In genomic region chr2:39107724-39108273, GRCh38 we compare ENCODE assay signal across 11 cellular contexts. TPM values are rescaled to one million over a fixed set of nuclear protein-coding genes. Genes with fewer than 3 reads are reported as not detected.
A peak's percentile ranks its signal among the peaks of the same experiment; 100 is the strongest.
DNase-seq lines count a peak whose midpoint lies in the region; ATAC-seq, FAIRE-seq and TF ChIP-seq lines count a peak whose summit lies in the region.
"Had no signal": no experiment of that assay in that cellular context is flagged by ENCODE, and none has a peak within 500 bp of the region (broad histone marks: within the 10 kb centered on the region; RNA-seq: fewer than 3 reads in every experiment).

No MANE protein-coding gene starts in this region.

- peaks cover 77% of the 10 kb centered on the region for H3K36me3 Mint-ChIP-seq in activated CD4-positive, alpha-beta memory T cell treated with anti-CD3 and anti-CD28 coated beads, Interleukin-2, amount 10 ng/mL, durations not matched to agents 7 days and 5 days (ENCODE audit: low read depth)
- peaks cover 10% of the 10 kb centered on the region for H3K36me3 Mint-ChIP-seq in activated CD4-positive, alpha-beta memory T cell treated with anti-CD3 and anti-CD28 coated beads for 36 hours

- CTCF ChIA-PET in activated CD4-positive, alpha-beta memory T cell treated with anti-CD3 and anti-CD28 coated beads, Interleukin-2, amount 10 ng/mL, durations not matched to agents 7 days and 5 days (lab: Charles Lee) = interaction anchor here (2.7 kb wide), 1 partner anchor 121 kb away, joined by 25 read pairs; no protein-coding TSS in a partner anchor
- CTCF ChIA-PET in activated CD4-positive, alpha-beta memory T cell treated with anti-CD3 and anti-CD28 coated beads for 36 hours (lab: Charles Lee) = interaction anchor here (0.9 kb wide), 1 partner anchor 11 kb away, joined by 4 read pairs; no protein-coding TSS in a partner anchor
- CTCF ChIA-PET in GM12878 (lab: Yijun Ruan, JAX) = no interaction called here

- RAD21 ChIA-PET in GM12878 (lab: Charles Lee; ENCODE audit: unreplicated experiment) = no interaction called here

- no peaks in the 10 kb centered on the region for H3K9me3 Mint-ChIP-seq in activated CD4-positive, alpha-beta memory T cell treated with anti-CD3 and anti-CD28 coated beads, Interleukin-2, amount 10 ng/mL, durations not matched to agents 7 days and 5 days
- H3K9me3 Mint-ChIP-seq in activated CD4-positive, alpha-beta memory T cell treated with anti-CD3 and anti-CD28 coated beads for 36 hours = no peaks in the 10 kb centered on the region

- no peak for TF ChIP-seq POLR2A in GM12878 (IDR thresholded peaks at IDR 0.05; ENCODE audit: low read depth, low read length)

- no peak for DNase-seq in activated CD4-positive, alpha-beta memory T cell treated with anti-CD3 and anti-CD28 coated beads, Interleukin-2, amount 10 ng/mL, durations not matched to agents 7 days and 5 days
- DNase-seq in activated CD4-positive, alpha-beta memory T cell treated with anti-CD3 and anti-CD28 coated beads for 36 hours = no peak
- DNase-seq in NCI-H226 (peak; percentile 25), GM12878 (ENCODE audit: low read depth, low spot score) (no peak), smooth muscle cell (lab: John Stamatoyannopoulos, UW; ENCODE audit: unreplicated experiment) (no peak), H7 (no peak)

- FAIRE-seq in GM12878 (lab: Jason Lieb, UNC) = no peak

- no peak for TF ChIP-seq EP300 in GM12878 (IDR thresholded peaks at IDR 0.05; ENCODE audit: borderline replicate concordance in 1 of 2, control insufficient read depth in 1 of 2, low read depth in 2 of 2, low read length in 2 of 2)

- H2AFZ ChIP-seq in GM12878 (ENCODE audit: control insufficient read depth, low read depth, low read length) = no peak overlapping the region
- no peak overlapping the region for H2AFZ ChIP-seq in smooth muscle cell (ENCODE audit: low read depth)

- H3K4me3 Mint-ChIP-seq in activated CD4-positive, alpha-beta memory T cell treated with anti-CD3 and anti-CD28 coated beads, Interleukin-2, amount 10 ng/mL, durations not matched to agents 7 days and 5 days = peak overlapping the region; percentile 2
- H3K4me3 Mint-ChIP-seq in activated CD4-positive, alpha-beta memory T cell treated with anti-CD3 and anti-CD28 coated beads for 36 hours = no peak overlapping the region

- TF ChIP-seq CTCF in GM12878 (IDR thresholded peaks at IDR 0.05 in 2 of 3, conservative IDR thresholded peaks at IDR 0.05 in 1 of 3; ENCODE audit: control insufficient read depth in 2 of 3, extremely low read depth in 1 of 3, insufficient read depth in 1 of 3, low read depth in 3 of 3, low read length in 3 of 3) (no peak), smooth muscle cell (IDR thresholded peaks at IDR 0.05; ENCODE audit: borderline replicate concordance, insufficient read depth, poor library complexity, severe bottlenecking) (no peak)

- no peak for TF ChIP-seq RAD21 in GM12878 (IDR thresholded peaks at IDR 0.05; ENCODE audit: insufficient read depth, low read depth, low read length)

- no peak overlapping the region for H3K4me3 ChIP-seq in GM12878
- no peak overlapping the region for H3K4me3 ChIP-seq in smooth muscle cell
- no peak overlapping the region for H3K4me3 ChIP-seq in H7 (ENCODE audit: insufficient read depth, low read depth, low read length)
- H3K4me3 ChIP-seq: lung had no signal

- peaks cover 73% of the 10 kb centered on the region for H3K4me1 Mint-ChIP-seq in activated CD4-positive, alpha-beta memory T cell treated with anti-CD3 and anti-CD28 coated beads, Interleukin-2, amount 10 ng/mL, durations not matched to agents 7 days and 5 days
- peaks cover 50% of the 10 kb centered on the region for H3K4me1 Mint-ChIP-seq in activated CD4-positive, alpha-beta memory T cell treated with anti-CD3 and anti-CD28 coated beads for 36 hours (ENCODE audit: low read depth)

- H3K36me3 ChIP-seq in GM12878 (ENCODE audit: control insufficient read depth in 2 of 2, insufficient read depth in 2 of 2, low read length in 1 of 2) (peaks cover 0 to 1% of the 10 kb centered on the region in 2 experiments; a peak in 2 of 4 replicates), smooth muscle cell (ENCODE audit: low read depth) (no peaks in the 10 kb centered on the region), H7 (replicated peaks; ENCODE audit: control insufficient read depth, insufficient read depth, low read length) (no peaks in the 10 kb centered on the region; the same call in 1 of the 2 replicates)

- SMC1A ChIA-PET in GM12878 (lab: Charles Lee; ENCODE audit: uncharacterized antibody, unreplicated experiment) = interaction anchor here (0.9 to 4.0 kb wide), 3 partner anchors 11 to 27 kb away, joined by 3 to 15 read pairs (median 14); partner anchors contain the start of gene SOS1

- no peak overlapping the region for H3K9ac ChIP-seq in GM12878 (ENCODE audit: control insufficient read depth, insufficient read depth, low read length)
- no peak overlapping the region for H3K9ac ChIP-seq in smooth muscle cell (ENCODE audit: low read depth)

- no TSS peak for BruUV-seq in GM12878 (replicated peaks; lab: Mats Ljungman, UMichigan)

- H3K27ac Mint-ChIP-seq in activated CD4-positive, alpha-beta memory T cell treated with anti-CD3 and anti-CD28 coated beads, Interleukin-2, amount 10 ng/mL, durations not matched to agents 7 days and 5 days = peak overlapping the region; percentile 69
- no peak overlapping the region for H3K27ac Mint-ChIP-seq in activated CD4-positive, alpha-beta memory T cell treated with anti-CD3 and anti-CD28 coated beads for 36 hours

- peaks cover 9% of the 10 kb centered on the region; the same call in 1 of the 2 replicates for H3K4me1 ChIP-seq in GM12878 (ENCODE audit: control insufficient read depth, insufficient read depth, low read length)
- peaks cover 17% of the 10 kb centered on the region for H3K4me1 ChIP-seq in smooth muscle cell (ENCODE audit: low read depth)

- no peaks in the 10 kb centered on the region for H3K27me3 Mint-ChIP-seq in activated CD4-positive, alpha-beta memory T cell treated with anti-CD3 and anti-CD28 coated beads, Interleukin-2, amount 10 ng/mL, durations not matched to agents 7 days and 5 days
- H3K27me3 Mint-ChIP-seq in activated CD4-positive, alpha-beta memory T cell treated with anti-CD3 and anti-CD28 coated beads for 36 hours = no peaks in the 10 kb centered on the region

- intact Hi-C loops in activated CD4-positive, alpha-beta memory T cell treated with anti-CD3 and anti-CD28 coated beads for 36 hours (cut with micrococcal nuclease) = no loop called here
- intact Hi-C loops in GM12878 (cut with micrococcal nuclease; ENCODE audit: unreplicated experiment) = no loop called here

- no peaks in the 10 kb centered on the region for H4K20me1 ChIP-seq in GM12878 (ENCODE audit: control insufficient read depth, insufficient read depth)
- peaks cover 97% of the 10 kb centered on the region for H4K20me1 ChIP-seq in smooth muscle cell (ENCODE audit: low read depth)

- 51% methylated on average over 2 of the region's 2 CpGs for WGBS in GM12878 (ENCODE audit: insufficient coverage, insufficient replicate concordance, low lambda C conversion rate, missing lambda C conversion rate)
- 45% methylated on average over 2 of the region's 2 CpGs for WGBS in smooth muscle cell (ENCODE audit: low lambda C conversion rate)

- H3F3A ChIP-seq in smooth muscle cell (ENCODE audit: low read depth) = no peaks in the 10 kb centered on the region

- H3K27me3 ChIP-seq in GM12878 (replicated peaks in 1 of 2; ENCODE audit: control insufficient read depth in 2 of 2, insufficient read depth in 2 of 2, low read length in 1 of 2) = no peaks in the 10 kb centered on the region
- no peaks in the 10 kb centered on the region for H3K27me3 ChIP-seq in smooth muscle cell (ENCODE audit: low read depth)
- no peaks in the 10 kb centered on the region for H3K27me3 ChIP-seq in H7 (ENCODE audit: control insufficient read depth, insufficient read depth, low read length)

- no peaks in the 10 kb centered on the region; the same call in 2 of the 3 replicates for H3K9me3 ChIP-seq in GM12878 (replicated peaks; ENCODE audit: control insufficient read depth, insufficient read depth, low read length)
- no peaks in the 10 kb centered on the region for H3K9me3 ChIP-seq in smooth muscle cell (replicated peaks; ENCODE audit: low read depth)

- POLR2A ChIA-PET in activated CD4-positive, alpha-beta memory T cell treated with anti-CD3 and anti-CD28 coated beads, Interleukin-2, amount 10 ng/mL, durations not matched to agents 7 days and 5 days (lab: Charles Lee) = interaction anchor here (1.6 to 12.2 kb wide), 4 partner anchors 11 to 121 kb away, joined by 3 to 105 read pairs (median 69); partner anchors contain the start of gene SOS1
- POLR2A ChIA-PET in activated CD4-positive, alpha-beta memory T cell treated with anti-CD3 and anti-CD28 coated beads for 36 hours (lab: Charles Lee) = interaction anchor here (0.8 kb wide), 1 partner anchor 13 kb away, joined by 3 read pairs; the partner anchor contains the start of gene SOS1
- POLR2A ChIA-PET in GM12878 (lab: Charles Lee) = interaction anchor here (0.5 to 1.5 kb wide), 3 partner anchors 11 to 34 kb away, joined by 3 to 4 read pairs (median 4); no protein-coding TSS in a partner anchor

- H3K79me2 ChIP-seq in GM12878 (ENCODE audit: control insufficient read depth, insufficient read depth, low read length) (peaks cover 16% of the 10 kb centered on the region), smooth muscle cell (ENCODE audit: low read depth) (peaks cover 97% of the 10 kb centered on the region)

- H3K27ac ChIP-seq in GM12878 (ENCODE audit: control insufficient read depth, insufficient read depth) = no peak overlapping the region
- H3K27ac ChIP-seq in smooth muscle cell (ENCODE audit: low read depth) = peak overlapping the region; percentile 21
- H3K27ac ChIP-seq: epithelial cell of prostate had no signal

- H3K4me2 ChIP-seq in GM12878 (ENCODE audit: control insufficient read depth, insufficient read depth) = no peak overlapping the region
- H3K4me2 ChIP-seq in smooth muscle cell = no peak overlapping the region

- ATAC-seq in GM12878 (peak; percentile 33; the same call in 2 of the 3 replicates), HG03175 (IDR thresholded peaks at IDR 0.05; ENCODE audit: unreplicated experiment) (no peak), HG02973 (IDR thresholded peaks at IDR 0.05; ENCODE audit: unreplicated experiment) (no peak)
- ATAC-seq: HCT116 had no signal

- in situ Hi-C loops in GM12878 (cut with MboI) = no loop called here

RNA-seq across cellular contexts. Expression of gene SOS1, which starts 13.1 kb away (rescaled TPM):
- total RNA-seq in activated CD4-positive, alpha-beta memory T cell treated with anti-CD3 and anti-CD28 coated beads, Interleukin-2, amount 10 ng/mL, durations not matched to agents 7 days and 5 days = 100 to 1,000 TPM; 229 to 254 TPM
- 10 to 100 TPM; 34.4 to 41.2 TPM for total RNA-seq in activated CD4-positive, alpha-beta memory T cell treated with anti-CD3 and anti-CD28 coated beads for 36 hours
- 108 TPM in 2 replicates for total RNA-seq in GM12878 (2013; cell fraction: nucleolus; rRNA removed)
- total RNA-seq in GM12878 (2014; rRNA removed) (6.9 and 8.6 TPM in 2 replicates), GM12878 (2014; rRNA removed; fragmentation: Illumina TruSeq; extraction: Trizol) (12.7 and 13.2 TPM in 2 replicates), GM12878 (2021) (14.5 and 16.1 TPM in 2 replicates), smooth muscle cell (34.0 and 38.5 TPM in 2 replicates)
- polyA plus RNA-seq in GM12878 (2011; ENCODE audit: low read depth) = 2.0 TPM
- polyA plus RNA-seq in GM12878 (2011; rRNA removed) (19.6 and 24.1 TPM in 2 replicates), GM12878 (2014; fragmentation: Illumina TruSeq; extraction: Trizol) (16.4 and 23.6 TPM in 2 replicates), GM12878 (2014; fragmentation: Nextera tagmentation; extraction: Ambion mirVana) (1 to 10 TPM; 2.1 TPM), GM12878 (2014; rRNA removed) (7.2 and 8.5 TPM in 2 replicates), GM12878 (2016; fragmentation: Nextera tagmentation; extraction: Ambion mirVana) (1 to 10 TPM; 2.6 to 4.5 TPM), smooth muscle cell (8.4 and 10.1 TPM in 2 replicates)
- polyA plus RNA-seq in GM12878 (2011; cell fraction: cytosol; rRNA removed) = 11.9 and 12.1 TPM in 2 replicates
- polyA plus RNA-seq in GM12878 (2011; cell fraction: nucleus; rRNA removed) = 40.7 and 49.0 TPM in 2 replicates
- polyA plus RNA-seq in GM12878 (2012) = 3.5 and 7.5 TPM in 2 replicates
- 43.5 and 50.5 TPM in 2 replicates for polyA minus RNA-seq in GM12878 (2011; rRNA and poly(A)+ RNA removed)
- polyA minus RNA-seq in GM12878 (2011; cell fraction: cytosol; rRNA and poly(A)+ RNA removed) = 9.8 and 17.9 TPM in 2 replicates
- polyA minus RNA-seq in GM12878 (2011; cell fraction: nucleus; rRNA and poly(A)+ RNA removed) = 28.5 and 42.9 TPM in 2 replicates
- total RNA-seq in H7 (2014; rRNA removed; shearing (Covaris generic)) = 8.4 and 22.0 TPM in 2 replicates
